8 cellular contexts compared by ENCODE assay signal in the genomic region with DNA sequence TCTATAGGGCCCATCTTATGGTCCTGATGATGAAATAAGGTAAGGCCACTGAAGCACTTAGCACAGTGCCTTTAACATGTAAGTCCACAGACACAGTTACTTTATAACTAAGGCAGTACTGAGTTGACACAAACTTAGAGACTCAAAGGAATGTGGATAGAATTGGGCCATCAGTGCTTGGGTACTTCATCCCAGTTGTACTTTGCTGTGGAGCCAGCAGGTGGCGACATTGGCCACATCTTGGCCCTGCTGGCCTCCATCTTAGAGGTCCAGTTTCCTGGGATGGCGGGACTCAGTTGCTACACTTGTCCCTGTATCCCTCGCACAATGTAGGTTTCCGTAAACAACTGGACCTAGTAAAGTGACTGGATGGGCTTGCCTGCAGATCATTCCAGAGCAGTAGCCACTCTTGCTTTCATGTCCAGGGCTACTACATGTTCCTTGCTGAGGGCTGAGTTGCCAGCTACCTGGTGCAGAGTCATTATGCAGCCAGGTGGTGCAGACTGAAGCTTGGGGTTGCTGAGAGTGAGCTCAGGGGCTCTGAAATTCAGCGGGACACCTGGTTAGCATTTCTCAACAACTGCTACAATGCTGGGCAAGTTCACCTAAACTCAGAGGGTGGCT. TPM values are rescaled to one million over a fixed set of nuclear protein-coding genes. Genes with fewer than 3 reads are reported as not detected.
DNase-seq lines count a peak whose midpoint lies in the region; FAIRE-seq and TF ChIP-seq lines count a peak whose summit lies in the region.

No MANE protein-coding gene starts in this region.

- no peaks in the 10 kb centered on the region for H3K27me3 ChIP-seq in bronchial epithelial cell (ENCODE audit: control insufficient read depth, insufficient read depth, low read length)

- DNase-seq in GM12864 (ENCODE audit: low read depth) (no peak), HCEC 1CT (peak; percentile 69), NCI-H1105 (lab: John Stamatoyannopoulos, UW) (peak; percentile 32), UCSD-AML1 (lab: John Stamatoyannopoulos, UW; ENCODE audit: unreplicated experiment) (peak; percentile 73), bronchial epithelial cell (ENCODE audit: low read depth) (peak; percentile 71), kidney tubule cell (ENCODE audit: low spot score) (peak; percentile 83), NOMO-1 treated with dmso at 0.1 percent for 144 hours (lab: John Stamatoyannopoulos, UW; ENCODE audit: unreplicated experiment) (no peak)
- DNase-seq in stimulated activated CD4-positive, alpha-beta T cell treated with anti-CD3 and anti-CD28 coated beads, Interleukin-2, amount 100 ng/mL, for 48 hours: peak; percentile 52 to 62

- H3K4me3 ChIP-seq in GM12864 (ENCODE audit: low read depth, low read length): no peak overlapping the region
- H3K4me3 ChIP-seq in bronchial epithelial cell (ENCODE audit: low read depth, low read length): no peak overlapping the region

- peaks cover 15% of the 10 kb centered on the region for H3K36me3 ChIP-seq in bronchial epithelial cell (ENCODE audit: control insufficient read depth, insufficient read depth, low read length)

- TF ChIP-seq CTCF in GM12864 (IDR thresholded peaks at IDR 0.05; ENCODE audit: low read depth, low read length, missing control alignments) (peak; percentile 94), bronchial epithelial cell (IDR thresholded peaks at IDR 0.05; ENCODE audit: insufficient read depth, low read length, severe bottlenecking) (peak; percentile 87)

- FAIRE-seq in bronchial epithelial cell (lab: Jason Lieb, UNC): peak; percentile 95

RNA-seq across cellular contexts. Expression of a gene that starts 10.6 kb away (rescaled TPM):
- 35.7 and 44.8 TPM in 2 replicates for total RNA-seq in bronchial epithelial cell

Comparison
In these comparisons a context has a peak if more than half of its experiments do, and no peak if none do; other contexts are left out.
1. DNase-seq: peak in HCEC 1CT (single experiment), NCI-H1105 (single experiment), UCSD-AML1 (single experiment), bronchial epithelial cell (single experiment), kidney tubule cell (single experiment) and stimulated activated CD4-positive, alpha-beta T cell treated with anti-CD3 and anti-CD28 coated beads, Interleukin-2, amount 100 ng/mL, for 48 hours (2 of 2); none in GM12864 (single experiment) and NOMO-1 treated with dmso at 0.1 percent for 144 hours (single experiment).